1 cellular context compared by ENCODE assay signal in genomic region chr1:28395181-28395580, GRCh38.
TF ChIP-seq lines count a peak whose summit lies in the region.

No MANE protein-coding gene starts in this region.

TF ChIP-seq in K562, 482 proteins besides CTCF, POLR2A, EP300 and RAD21 (continued from another document and continues in another):
- TF ChIP-seq PCBP2 (IDR thresholded peaks at IDR 0.05; ENCODE audit: low read depth, low read length, poor library complexity, severe bottlenecking): no peak
- no peak for TF ChIP-seq GTF2B (IDR thresholded peaks at IDR 0.05; ENCODE audit: extremely low read depth, insufficient read length)
- no peak for TF ChIP-seq JUND (IDR thresholded peaks at IDR 0.05; ENCODE audit: borderline replicate concordance, low read depth, low read length)
- no peak; the same call in 2 of the 3 replicates for TF ChIP-seq JUND (tag; IDR thresholded peaks at IDR 0.05; ENCODE audit: borderline replicate concordance, low read depth, low read length)
- TF ChIP-seq E2F5 (CRISPR knock-in tag; IDR thresholded peaks at IDR 0.05): no peak
- no peak for TF ChIP-seq SMAD4 (CRISPR knock-in tag; conservative IDR thresholded peaks at IDR 0.05)
- no peak for TF ChIP-seq MAX (CRISPR knock-in tag; IDR thresholded peaks at IDR 0.05)
- no peak for TF ChIP-seq SRSF9 (IDR thresholded peaks at IDR 0.05; ENCODE audit: borderline replicate concordance, low read depth, low read length)
- TF ChIP-seq ZNF431 (CRISPR knock-in tag; IDR thresholded peaks at IDR 0.05): no peak
- no peak for TF ChIP-seq FOXP4 (CRISPR knock-in tag; IDR thresholded peaks at IDR 0.05; ENCODE audit: borderline replicate concordance)
- TF ChIP-seq CUX1 (CRISPR knock-in tag; IDR thresholded peaks at IDR 0.05): 0 out of 2 replicates have a peak, but pooled peaks have one; percentile 60
- no peak for TF ChIP-seq NCOA2 (IDR thresholded peaks at IDR 0.05; ENCODE audit: partially characterized antibody in 2 of 2)
- no peak for TF ChIP-seq SFPQ (IDR thresholded peaks at IDR 0.05; ENCODE audit: low read depth, low read length)
- no peak for TF ChIP-seq SIX5 (IDR thresholded peaks at IDR 0.05; ENCODE audit: borderline replicate concordance in 1 of 2, insufficient read depth in 1 of 2, low read depth in 1 of 2, low read length in 2 of 2)
- TF ChIP-seq ARID3B (CRISPR knock-in tag; IDR thresholded peaks at IDR 0.05; ENCODE audit: borderline replicate concordance): no peak
- TF ChIP-seq NBN (IDR thresholded peaks at IDR 0.05; ENCODE audit: low read depth): no peak; the same call in 1 of the 2 replicates
- TF ChIP-seq POLR2AphosphoS2 (IDR thresholded peaks at IDR 0.05; ENCODE audit: low read length): no peak
- no peak for TF ChIP-seq TFE3 (CRISPR knock-in tag; IDR thresholded peaks at IDR 0.05)
- no peak for TF ChIP-seq ZNF217 (CRISPR knock-in tag; IDR thresholded peaks at IDR 0.05)
- no peak for TF ChIP-seq ZNF586 (CRISPR knock-in tag; conservative IDR thresholded peaks at IDR 0.05)
- TF ChIP-seq ATF1 (CRISPR knock-in tag; IDR thresholded peaks at IDR 0.05): no peak
- no peak for TF ChIP-seq ATF1 (tag; IDR thresholded peaks at IDR 0.05)
- TF ChIP-seq PKNOX1 (IDR thresholded peaks at IDR 0.05): peak; percentile 46; the same call in 1 of the 2 replicates
- TF ChIP-seq HMG20B (CRISPR knock-in tag; IDR thresholded peaks at IDR 0.05): no peak
- no peak for TF ChIP-seq ZBTB1 (CRISPR knock-in tag; IDR thresholded peaks at IDR 0.05; ENCODE audit: borderline replicate concordance, low read depth)
- TF ChIP-seq RREB1 (CRISPR knock-in tag; IDR thresholded peaks at IDR 0.05): no peak
- TF ChIP-seq ZNF639 (CRISPR knock-in tag; conservative IDR thresholded peaks at IDR 0.05 in 1 of 2, IDR thresholded peaks at IDR 0.05 in 1 of 2): no peak
